Comparison of ENCODE assay signal across 18 cellular contexts in the genomic region with DNA sequence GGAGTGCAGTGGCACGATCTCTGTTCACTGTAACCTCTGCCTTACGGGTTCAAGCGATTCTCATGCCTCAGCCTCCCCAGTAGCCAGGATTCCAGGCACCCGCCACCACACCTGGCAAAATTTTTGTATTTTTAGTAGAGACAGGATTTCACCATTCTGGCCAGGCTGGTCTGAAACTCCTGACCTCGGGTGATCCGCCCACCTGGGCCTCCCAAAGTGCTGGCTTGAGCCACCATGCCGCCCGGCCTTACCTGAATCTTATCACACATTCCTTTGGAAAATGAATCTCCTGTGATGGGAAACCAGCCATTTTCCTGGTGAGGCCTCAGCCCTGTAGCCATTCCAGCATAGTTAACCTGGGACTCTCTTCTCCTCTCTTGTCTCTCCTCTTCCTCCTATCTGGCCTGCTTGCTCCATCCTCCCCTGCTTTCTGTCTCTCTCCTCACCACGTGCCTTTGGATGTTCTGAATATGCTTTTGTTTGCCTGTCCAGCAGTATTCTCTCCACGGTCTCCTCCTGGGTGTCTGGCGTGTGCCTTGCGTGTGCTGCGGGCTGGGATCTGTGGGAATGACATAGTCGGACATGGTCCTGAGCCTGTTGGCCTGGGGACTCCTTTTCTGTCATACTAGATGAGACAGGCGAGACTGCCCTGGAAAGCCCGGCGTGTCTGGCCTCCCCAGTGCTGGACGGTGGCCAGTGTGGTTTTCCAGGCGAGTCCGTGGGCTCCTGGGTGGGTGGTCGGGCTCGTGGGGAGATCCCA. TPM values are rescaled to one million over a fixed set of nuclear protein-coding genes. Genes with fewer than 3 reads are reported as not detected.
DNase-seq lines count a peak whose midpoint lies in the region; ATAC-seq and TF ChIP-seq lines count a peak whose summit lies in the region.
"Had no signal": no experiment of that assay in that cellular context is flagged by ENCODE, and none has a peak within 500 bp of the region (broad histone marks: within the 10 kb centered on the region; RNA-seq: fewer than 3 reads in every experiment).

No MANE protein-coding gene starts in this region.

- dilution Hi-C loops in IMR-90 (cut with HindIII; ENCODE audit: low sequenced_read_pairs, unreplicated experiment), result no loop called here

- peaks cover 2% of the 10 kb centered on the region for H3K27me3 Mint-ChIP-seq in brain
- peaks cover 11% of the 10 kb centered on the region for H3K27me3 Mint-ChIP-seq in neural progenitor cell (ENCODE audit: insufficient read depth, low read depth)
- H3K27me3 Mint-ChIP-seq: dendritic cell treated with granulocyte-macrophage colony-stimulating factor and Interleukin-4, amounts not matched to agents 40 ng/mL and 50 ng/mL, for 4 days had no signal

- CTCF ChIA-PET in IMR-90 (lab: Yijun Ruan, JAX), result interaction anchor here (0.6 kb wide), 1 partner anchor 325 kb away, joined by 3 read pairs; no protein-coding TSS in a partner anchor

- no TSS peak for BruUV-seq in IMR-90 (replicated peaks; lab: Mats Ljungman, UMichigan)

- H3F3A ChIP-seq in neural progenitor cell (ENCODE audit: low read depth), result no peaks in the 10 kb centered on the region

- H3K9ac ChIP-seq in BLaER1 (no peak overlapping the region), IMR-90 (ENCODE audit: low read depth, low read length) (no peak overlapping the region), neural progenitor cell (no peak overlapping the region)

- POLR2A ChIA-PET in IMR-90 (lab: Charles Lee; ENCODE audit: unreplicated experiment), result no interaction called here

- peak overlapping the region; percentile 51; the same call in 1 of the 2 replicates for H3K14ac ChIP-seq in IMR-90 (replicated peaks; ENCODE audit: low read depth, low read length)

- H3K4me1 Mint-ChIP-seq in brain, result peaks cover 49% of the 10 kb centered on the region
- H3K4me1 Mint-ChIP-seq in neural progenitor cell, result peaks cover 22% of the 10 kb centered on the region

- H2BK20ac ChIP-seq in IMR-90 (ENCODE audit: low read depth, low read length), result peak overlapping the region; percentile 14; the same call in 1 of the 2 replicates

- peaks cover 16% of the 10 kb centered on the region; the same call in 1 of the 2 replicates for H3K36me3 ChIP-seq in BLaER1
- H3K36me3 ChIP-seq in IMR-90 (ENCODE audit: control insufficient read depth, insufficient read depth, low read length), result no peaks in the 10 kb centered on the region; the same call in 1 of the 2 replicates
- H3K36me3 ChIP-seq in neural progenitor cell, result no peaks in the 10 kb centered on the region

- in situ Hi-C loops in IMR-90 (cut with MboI; ENCODE audit: low sequenced_read_pairs), result no loop called here

- TF ChIP-seq RAD21 in IMR-90 (IDR thresholded peaks at IDR 0.05; ENCODE audit: low read length), result no peak

- H3K56ac ChIP-seq in IMR-90 (ENCODE audit: extremely low read depth, insufficient read depth, low read length), result no peak overlapping the region

- H3K9me3 ChIP-seq in BLaER1, result no peaks in the 10 kb centered on the region
- no peaks in the 10 kb centered on the region for H3K9me3 ChIP-seq in IMR-90 (ENCODE audit: control insufficient read depth, insufficient read depth, low read length)
- H3K9me3 ChIP-seq in neural progenitor cell (ENCODE audit: low read depth), result no peaks in the 10 kb centered on the region
- H3K9me3 ChIP-seq: esophagus squamous epithelium had no signal

- H3K4me2 ChIP-seq in BLaER1, result peak overlapping the region; percentile 70; the same call in 1 of the 2 replicates
- no peak overlapping the region for H3K4me2 ChIP-seq in IMR-90 (ENCODE audit: low read depth, low read length)
- no peak overlapping the region for H3K4me2 ChIP-seq in neural progenitor cell

- H3K9me3 Mint-ChIP-seq in brain (no peaks in the 10 kb centered on the region), neural progenitor cell (no peaks in the 10 kb centered on the region)
- H3K9me3 Mint-ChIP-seq: activated T-cell treated with anti-CD3 and anti-CD28 coated beads, Interleukin-2, amount 50 U/mL, for 72 hours; dendritic cell treated with granulocyte-macrophage colony-stimulating factor and Interleukin-4, amounts not matched to agents 40 ng/mL and 50 ng/mL, for 4 days had no signal

- peaks cover 0 to 27% of the 10 kb centered on the region in 2 experiments; a peak in 3 of 4 replicates for H3K79me1 ChIP-seq in IMR-90 (ENCODE audit: low read depth in 1 of 2, low read length in 2 of 2)

- no peak overlapping the region for H2BK120ac ChIP-seq in IMR-90 (ENCODE audit: low read depth, low read length)

- H3K27ac Mint-ChIP-seq in brain, result peak overlapping the region; percentile 1 to 90 (median 83)
- H3K27ac Mint-ChIP-seq in neural progenitor cell, result peak overlapping the region; percentile 64
- H3K27ac Mint-ChIP-seq: activated T-cell treated with anti-CD3 and anti-CD28 coated beads, Interleukin-2, amount 50 U/mL, for 72 hours; dendritic cell treated with granulocyte-macrophage colony-stimulating factor and Interleukin-4, amounts not matched to agents 40 ng/mL and 50 ng/mL, for 4 days had no signal

- H3K27me3 ChIP-seq in BLaER1 (no peaks in the 10 kb centered on the region), IMR-90 (ENCODE audit: control insufficient read depth, insufficient read depth, low read length) (no peaks in the 10 kb centered on the region), neural progenitor cell (no peaks in the 10 kb centered on the region)
- H3K27me3 ChIP-seq: esophagus squamous epithelium had no signal

- H2AK5ac ChIP-seq in IMR-90 (ENCODE audit: low read depth, low read length), result peak overlapping the region; percentile 39; the same call in 1 of the 2 replicates

- no peak for ATAC-seq in IMR-90 (ENCODE audit: low read depth)
- ATAC-seq in GM18520 (IDR thresholded peaks at IDR 0.05; ENCODE audit: unreplicated experiment), result no peak
- no peak for ATAC-seq in HG03460 (IDR thresholded peaks at IDR 0.05; ENCODE audit: unreplicated experiment)
- ATAC-seq in HG03196 (IDR thresholded peaks at IDR 0.05; ENCODE audit: unreplicated experiment), result no peak
- ATAC-seq: activated T-cell treated with anti-CD3 and anti-CD28 coated beads, Interleukin-2, amount 50 U/mL, for 72 hours had no signal

- no peak overlapping the region for H4K91ac ChIP-seq in IMR-90 (ENCODE audit: insufficient read depth, low read depth, low read length)

- H4K5ac ChIP-seq in IMR-90 (ENCODE audit: low read depth, low read length), result no peak overlapping the region

- DNase-seq in IMR-90, result no peak
- DNase-seq in neural progenitor cell (ENCODE audit: low spot score), result no peak
- no peak for DNase-seq in activated effector memory CD4-positive, alpha-beta T cell treated with anti-CD3 and anti-CD28 coated beads, Interleukin-2, amount 50 U/mL, for 16 hours
- DNase-seq: activated CD4-positive, alpha-beta T cell treated with anti-CD3 and anti-CD28 coated beads, Interleukin-2, amount 50 U/mL, for 1 hour; activated T-cell treated with anti-CD3 and anti-CD28 coated beads, Interleukin-2, amount 50 U/mL, for 72 hours; aorta; esophagus squamous epithelium; Karpas-422; kidney; NCI-H1436; NCI-H2227 treated with DMSO at 0.1 percent for 48 hours; small intestine had no signal

- WGBS in IMR-90 (ENCODE audit: extremely low coverage in 2 of 2, insufficient read length in 1 of 2), 2 experiments, result 81% methylated on average over 4 of the region's 22 CpGs; no CpG with 5 or more reads in 1 of the 2 experiments

- peak overlapping the region; percentile 35 for H3K4ac ChIP-seq in IMR-90 (ENCODE audit: low read depth, low read length)

- peak overlapping the region; percentile 51 for H2AFZ ChIP-seq in IMR-90 (replicated peaks; ENCODE audit: low read length, poor library complexity)
- no peak overlapping the region for H2AFZ ChIP-seq in neural progenitor cell (replicated peaks)

- peaks cover 6% of the 10 kb centered on the region for H3K9me1 ChIP-seq in IMR-90 (ENCODE audit: insufficient read depth, low read length)

- H3K79me2 ChIP-seq in neural progenitor cell (ENCODE audit: low read depth), result no peaks in the 10 kb centered on the region

- TF ChIP-seq CTCF in IMR-90 (conservative IDR thresholded peaks at IDR 0.05; ENCODE audit: low read depth, low read length), result no peak
- TF ChIP-seq CTCF in brain (conservative IDR thresholded peaks at IDR 0.05), result no peak
- TF ChIP-seq CTCF in neural progenitor cell (IDR thresholded peaks at IDR 0.05), result no peak

- H3K18ac ChIP-seq in IMR-90 (ENCODE audit: low read depth, low read length), result no peak overlapping the region

- no peak overlapping the region for H3K4me3 ChIP-seq in BLaER1
- no peak overlapping the region for H3K4me3 ChIP-seq in IMR-90 (ENCODE audit: insufficient read depth, low read depth, low read length)
- no peak overlapping the region for H3K4me3 ChIP-seq in neural progenitor cell
- H3K4me3 ChIP-seq: esophagus squamous epithelium had no signal

- H3K36me3 Mint-ChIP-seq in brain (no peaks in the 10 kb centered on the region), neural progenitor cell (no peaks in the 10 kb centered on the region)

- peaks cover 69% of the 10 kb centered on the region for H3K4me1 ChIP-seq in BLaER1
- peaks cover 6% of the 10 kb centered on the region; the same call in 1 of the 2 replicates for H3K4me1 ChIP-seq in IMR-90 (ENCODE audit: control insufficient read depth, insufficient read depth, low read length)
- peaks cover 14% of the 10 kb centered on the region for H3K4me1 ChIP-seq in neural progenitor cell

- no peak overlapping the region for H2BK5ac ChIP-seq in IMR-90 (ENCODE audit: low read depth, low read length, poor library complexity, severe bottlenecking)

- intact Hi-C loops in IMR-90 (cut with micrococcal nuclease), result no loop called here

- H4K20me1 ChIP-seq in BLaER1, result peaks cover 100% of the 10 kb centered on the region
- peaks cover 21% of the 10 kb centered on the region for H4K20me1 ChIP-seq in IMR-90 (ENCODE audit: insufficient read depth, low read length)
- H4K20me1 ChIP-seq in neural progenitor cell (ENCODE audit: low read depth), result no peaks in the 10 kb centered on the region

- no peak overlapping the region for H4K8ac ChIP-seq in IMR-90 (ENCODE audit: low read depth in 2 of 2, low read length in 2 of 2)

- no peak overlapping the region; the same call in 2 of the 3 replicates for H2BK15ac ChIP-seq in IMR-90 (ENCODE audit: low read depth, low read length)

- peak overlapping the region; percentile 60 for H2AK9ac ChIP-seq in IMR-90 (replicated peaks; ENCODE audit: low read depth, low read length, poor library complexity)

- H3K27ac ChIP-seq in BLaER1 (no peak overlapping the region), IMR-90 (ENCODE audit: insufficient read depth, low read length) (no peak overlapping the region), neural progenitor cell (no peak overlapping the region)
- H3K27ac ChIP-seq: esophagus squamous epithelium had no signal

- H3K4me3 Mint-ChIP-seq in brain (no peak overlapping the region), neural progenitor cell (no peak overlapping the region)
- H3K4me3 Mint-ChIP-seq: activated T-cell treated with anti-CD3 and anti-CD28 coated beads, Interleukin-2, amount 50 U/mL, for 72 hours; dendritic cell treated with granulocyte-macrophage colony-stimulating factor and Interleukin-4, amounts not matched to agents 40 ng/mL and 50 ng/mL, for 4 days had no signal

- no peak overlapping the region; the same call in 1 of the 2 replicates for H3K23ac ChIP-seq in IMR-90 (ENCODE audit: low read depth, low read length)

- TF ChIP-seq POLR2A in IMR-90 (IDR thresholded peaks at IDR 0.05; ENCODE audit: low read depth, low read length), result no peak

RNA-seq across cellular contexts. Expression of gene HPCAL1, which starts 57.9 kb away (rescaled TPM):
- total RNA-seq in IMR-90 (2012; rRNA removed), result 8.2 and 9.4 TPM in 2 replicates
- 31.0 and 33.7 TPM in 2 replicates for polyA plus RNA-seq in IMR-90 (2012; rRNA removed)
- polyA plus RNA-seq in IMR-90 (2012; cell fraction: cytosol; rRNA removed), result 25.5 and 52.7 TPM in 2 replicates
- polyA plus RNA-seq in IMR-90 (2012; cell fraction: nucleus; rRNA removed; ENCODE audit: low replicate concordance), result 18.3 and 34.8 TPM in 2 replicates
- polyA plus RNA-seq in brain (ENCODE audit: insufficient read depth, low read depth, low replicate concordance), result 85.6 TPM
- 3.7 and 8.0 TPM in 2 replicates for total RNA-seq in neural progenitor cell (ENCODE audit: low replicate concordance)
